ENCODE assay signal across 8 cellular contexts in the genomic region with DNA sequence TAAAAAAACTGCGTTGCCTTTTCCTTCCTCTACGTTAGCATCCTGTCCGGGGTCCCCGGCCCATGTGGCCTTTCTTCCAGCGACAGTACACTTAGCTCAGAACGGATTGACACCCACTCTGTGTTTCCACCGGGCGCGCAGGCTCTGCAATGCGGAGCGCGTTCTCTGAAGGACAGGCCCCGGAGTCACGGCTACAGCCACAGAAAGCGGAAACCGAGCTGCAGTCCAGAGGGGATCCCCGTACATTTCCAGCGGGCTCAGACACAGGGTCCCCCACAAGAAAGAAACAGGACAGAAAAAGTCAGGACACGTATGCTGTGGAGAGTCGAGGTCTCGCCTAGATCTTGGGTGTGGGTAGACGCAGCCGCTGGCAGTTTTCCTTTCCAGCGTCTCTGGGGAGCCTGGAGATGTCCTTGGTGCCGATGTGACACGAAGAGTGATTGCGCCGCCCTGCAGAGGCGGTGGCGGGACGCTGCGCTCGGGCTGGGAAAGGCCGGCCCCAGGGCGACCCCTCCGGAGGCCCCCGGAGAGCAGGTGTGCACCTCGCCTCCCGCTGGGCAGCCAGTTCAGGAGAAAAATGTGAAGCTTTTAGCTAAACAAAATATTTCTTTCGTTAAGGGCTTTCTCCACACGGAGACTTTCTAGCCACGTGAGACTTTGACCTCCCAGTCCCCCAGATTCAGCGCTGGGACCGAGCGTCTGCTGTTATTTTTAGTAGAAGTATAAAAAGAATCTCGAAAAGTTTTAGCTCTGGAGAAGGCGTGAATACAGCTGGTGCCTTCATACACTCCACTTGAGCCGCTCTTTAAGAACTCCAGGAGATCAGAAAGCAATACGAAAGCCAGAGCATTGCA. TPM values are rescaled to one million over a fixed set of nuclear protein-coding genes. Genes with fewer than 3 reads are reported as not detected.
DNase-seq lines count a peak whose midpoint lies in the region; ATAC-seq and TF ChIP-seq lines count a peak whose summit lies in the region.

No MANE protein-coding gene starts in this region.

- H3K27me3 Mint-ChIP-seq in H9 (ENCODE audit: low read depth): peaks cover 51% of the 10 kb centered on the region

- H2AFZ ChIP-seq in H9 (ENCODE audit: low read length): no peak overlapping the region

- H3K23ac ChIP-seq in H9 (ENCODE audit: insufficient read length, low read depth, low read length): no peak overlapping the region

- H3K18ac ChIP-seq in H9 (ENCODE audit: insufficient read length, low read depth, low read length): no peak overlapping the region

- peaks cover 11% of the 10 kb centered on the region; the same call in 1 of the 2 replicates for H3K27me3 ChIP-seq in H9 (ENCODE audit: insufficient read depth, low read length)
- H3K27me3 ChIP-seq in dorsolateral prefrontal cortex: peaks cover 0 to 15% (median 0%) of the 10 kb centered on the region in 45 donors
- no peaks in the 10 kb centered on the region for H3K27me3 ChIP-seq in mononuclear cell (ENCODE audit: insufficient read depth, low read length)
- H3K27me3 ChIP-seq in thoracic aorta (replicated peaks; ENCODE audit: insufficient read depth): no peaks in the 10 kb centered on the region

- H3K4ac ChIP-seq in H9 (ENCODE audit: low read depth, low read length): no peak overlapping the region

- intact Hi-C loops in dorsolateral prefrontal cortex (cut with DNase I): loop anchor here (5.0 to 10.0 kb wide), 3 partner anchors 56 to 223 kb away; no protein-coding TSS in a partner anchor

- H3K9me3 ChIP-seq in H9 (ENCODE audit: control insufficient read depth, low read depth, low read length): no peaks in the 10 kb centered on the region
- H3K9me3 ChIP-seq in mononuclear cell (ENCODE audit: low read depth, low read length): no peaks in the 10 kb centered on the region
- H3K9me3 ChIP-seq in thoracic aorta: no peaks in the 10 kb centered on the region

- H2BK120ac ChIP-seq in H9 (ENCODE audit: low read depth, low read length, poor library complexity, severe bottlenecking): no peak overlapping the region

- H2BK15ac ChIP-seq in H9 (ENCODE audit: low read depth, low read length): no peak overlapping the region

- peaks cover 67 to 74% of the 10 kb centered on the region in 2 experiments for H3K4me1 Mint-ChIP-seq in H9

- no peak overlapping the region for H3K27ac Mint-ChIP-seq in H9

- ATAC-seq in thoracic aorta (ENCODE audit: insufficient number of reproducible peaks, low FRiP score, low read depth): no peak

- H3K27ac ChIP-seq in H9 (ENCODE audit: insufficient read length, low read depth, low read length) (no peak overlapping the region), VCaP (peak overlapping the region; percentile 93), dorsolateral prefrontal cortex (peak overlapping the region in 56 of 59 donors; percentile 2 to 89 (median 70)), thoracic aorta (peak overlapping the region; percentile 91 to 97)

- H3K36me3 Mint-ChIP-seq in H9 (ENCODE audit: insufficient read depth in 1 of 3, low read depth in 3 of 3): no peaks in the 10 kb centered on the region

- no peaks in the 10 kb centered on the region; a peak in 1 of 5 replicates for H3K9me3 Mint-ChIP-seq in H9

- H3K4me1 ChIP-seq in H9 (ENCODE audit: insufficient read depth, low read length) (peaks cover 5% of the 10 kb centered on the region; the same call in 1 of the 2 replicates), mononuclear cell (ENCODE audit: insufficient read depth, low read length) (peaks cover 32% of the 10 kb centered on the region), thoracic aorta (ENCODE audit: control insufficient read depth in 1 of 2, low read depth in 2 of 2) (peaks cover 29 to 50% of the 10 kb centered on the region in 2 donors)

- WGBS in H9 (ENCODE audit: extremely low coverage, insufficient read length, low lambda C conversion rate): no CpG with 5 or more reads among the region's 49 CpGs

- H3K79me2 ChIP-seq in H9 (ENCODE audit: insufficient read depth, low read length): no peaks in the 10 kb centered on the region

- peaks cover 7% of the 10 kb centered on the region for H3K23me2 ChIP-seq in H9 (ENCODE audit: insufficient read length, low read depth, low read length, poor library complexity, severe bottlenecking)

- H3K4me2 ChIP-seq in H9 (ENCODE audit: insufficient read depth, insufficient read length, low read length): peak overlapping the region; percentile 71

- no peak overlapping the region for H4K8ac ChIP-seq in H9 (replicated peaks; ENCODE audit: insufficient read length, low read depth, low read length)

- peak overlapping the region; percentile 59 to 77 for H3K4me3 Mint-ChIP-seq in H9

- no peaks in the 10 kb centered on the region for H4K20me1 ChIP-seq in H9 (ENCODE audit: control insufficient read depth, insufficient read depth, insufficient read length)

- no peak overlapping the region; the same call in 1 of the 2 replicates for H3K14ac ChIP-seq in H9 (ENCODE audit: insufficient read depth, low read length)

- no peak overlapping the region for H2BK20ac ChIP-seq in H9 (ENCODE audit: low read depth, low read length, poor library complexity, severe bottlenecking)

- no peak overlapping the region for H2AK5ac ChIP-seq in H9 (ENCODE audit: insufficient read length, low read length)

- H4K91ac ChIP-seq in H9 (ENCODE audit: insufficient read length, low read depth, low read length): no peak overlapping the region

- no peak for TF ChIP-seq CTCF in H9 (conservative IDR thresholded peaks at IDR 0.05)
- TF ChIP-seq CTCF in VCaP (conservative IDR thresholded peaks at IDR 0.05): no peak
- TF ChIP-seq CTCF in dorsolateral prefrontal cortex (IDR thresholded peaks at IDR 0.05 in 54 of 56, conservative IDR thresholded peaks at IDR 0.05 in 2 of 56; ENCODE audit: low read depth in 1 of 56, partially characterized antibody in 56 of 56): peak in 10 of 56 donors; percentile 5 to 22 (median 16)
- TF ChIP-seq CTCF in thoracic aorta (IDR thresholded peaks at IDR 0.05): no peak

- H3K9ac ChIP-seq in H9 (ENCODE audit: extremely low read depth, insufficient read length, low read length): no peak overlapping the region

- H3K4me3 ChIP-seq in dorsolateral prefrontal cortex: peak overlapping the region; percentile 13 to 73 (median 54)
- H3K4me3 ChIP-seq in mononuclear cell (ENCODE audit: low read length): peak overlapping the region; percentile 31
- peak overlapping the region; percentile 75 for H3K4me3 ChIP-seq in thoracic aorta

- H2BK5ac ChIP-seq in H9 (ENCODE audit: insufficient read length, low read length): no peak overlapping the region

- no peak overlapping the region for H4K5ac ChIP-seq in H9 (ENCODE audit: insufficient read length, low read depth, low read length)

- no peak overlapping the region for H3K56ac ChIP-seq in H9 (ENCODE audit: insufficient read length, low read depth, low read length)

- no peak overlapping the region for H3T11ph ChIP-seq in H9 (ENCODE audit: low read length)

- H2BK12ac ChIP-seq in H9 (ENCODE audit: insufficient read length, low read depth, low read length): no peak overlapping the region

- peak; percentile 24 for DNase-seq in EH (ENCODE audit: low read depth)
- no peak for DNase-seq in H9
- DNase-seq in dorsolateral prefrontal cortex: peak in 5 of 10 donors; percentile 11 to 58 (median 49)
- DNase-seq in thoracic aorta (ENCODE audit: low spot score): no peak
- no peak for DNase-seq in NCI-H345 (lab: John Stamatoyannopoulos, UW)
- no peak for DNase-seq in NCI-H2171 treated with DMSO at 0.1 percent for 48 hours (lab: John Stamatoyannopoulos, UW)

- H3K79me1 ChIP-seq in H9 (ENCODE audit: insufficient read depth, low read depth, low read length, poor library complexity, severe bottlenecking): no peaks in the 10 kb centered on the region

- no peaks in the 10 kb centered on the region for H3K36me3 ChIP-seq in thoracic aorta

RNA-seq across cellular contexts. Expression of a gene that starts 1.3 kb away (rescaled TPM):
- total RNA-seq in H9 (2021) (0.44 and 0.64 TPM in 2 replicates), dorsolateral prefrontal cortex (10 to 100 TPM in 79 of 120 experiments, 1 to 10 TPM in 41; 4.7 to 29.3 (median 11.7) TPM), mononuclear cell (2.7 TPM), thoracic aorta (10 to 100 TPM; 68.8 to 68.9 TPM)
